In genomic region chr18:23949863-23950262, GRCh38 we compare ENCODE assay signal across 29 cellular contexts.
"Had no signal": no experiment of that assay in that cellular context is flagged by ENCODE, and none has a peak within 500 bp of the region (broad histone marks: within the 10 kb centered on the region; RNA-seq: fewer than 3 reads in every experiment).

No MANE protein-coding gene starts in this region.

- H3K9me3 ChIP-seq: adrenal gland, ascending aorta, colonic mucosa, gastrocnemius medialis, ovary, right lobe of liver, testis, transverse colon, uterus had no signal

- ATAC-seq: activated CD8-positive, alpha-beta memory T cell treated with anti-CD3 and anti-CD28 coated beads, Interleukin-2, amount 10 ng/mL, durations not matched to agents 7 days and 5 days; activated CD8-positive, alpha-beta T cell treated with anti-CD3 and anti-CD28 coated beads for 36 hours; gastrocnemius medialis; left cardiac atrium; left ventricle myocardium superior; right lobe of liver; stimulated activated naive CD8-positive, alpha-beta T cell treated with anti-CD3 and anti-CD28 coated beads, Interleukin-15, Interleukin-2, amounts not matched to agents 100 U/mL and 50 U/mL, for 24 hours had no signal

- H3K27ac ChIP-seq: adrenal gland, ascending aorta, cardiac muscle cell, colonic mucosa, gastrocnemius medialis, ovary, right lobe of liver, testis, transverse colon, uterus had no signal

- H3K4me1 ChIP-seq: adrenal gland, ascending aorta, colonic mucosa, gastrocnemius medialis, right lobe of liver, testis, transverse colon, uterus had no signal

- FAIRE-seq: keratinocyte had no signal

- H3K36me3 ChIP-seq: adrenal gland, ascending aorta, cardiac muscle cell, colonic mucosa, gastrocnemius medialis, ovary, right lobe of liver, transverse colon, uterus had no signal

- H3K4me3 ChIP-seq: adrenal gland, ascending aorta, cardiac muscle cell, colonic mucosa, dorsolateral prefrontal cortex, gastrocnemius medialis, ovary, right lobe of liver, testis, transverse colon, uterus had no signal

- DNase-seq: activated CD4-positive, alpha-beta T cell treated with anti-CD3 and anti-CD28 coated beads for 1 hour; activated CD4-positive, alpha-beta T cell treated with anti-CD3 and anti-CD28 coated beads, Interleukin-2, amount 10 ng/mL, durations not matched to agents 7 days and 5 days; activated CD8-positive, alpha-beta memory T cell treated with anti-CD3 and anti-CD28 coated beads, Interleukin-2, amount 10 ng/mL, durations not matched to agents 7 days and 5 days; activated CD8-positive, alpha-beta T cell treated with anti-CD3 and anti-CD28 coated beads for 36 hours; activated effector memory CD4-positive, alpha-beta T cell treated with anti-CD3 and anti-CD28 coated beads, Interleukin-2, amount 50 U/mL, for 16 hours; activated naive CD4-positive, alpha-beta T cell treated with anti-CD3 and anti-CD28 coated beads for 36 hours; activated naive CD8-positive, alpha-beta T cell treated with anti-CD3 and anti-CD28 coated beads for 36 hours; activated T-cell treated with anti-CD3 and anti-CD28 coated beads for 4 hours; adrenal gland; cerebellar nuclear complex; colonic mucosa; dorsolateral prefrontal cortex; effector memory CD4-positive, alpha-beta T cell; erythroblast; gastrocnemius medialis; glutamatergic neuron; left cardiac atrium; left ventricle myocardium superior; ovary; right lobe of liver; stimulated activated CD4-positive, alpha-beta T cell treated with anti-CD3 and anti-CD28 coated beads, Interleukin-2, amount 100 ng/mL, for 48 hours; stimulated activated naive CD8-positive, alpha-beta T cell treated with anti-CD3 and anti-CD28 coated beads, Interleukin-15, Interleukin-2, amounts not matched to agents 100 U/mL and 50 U/mL, for 24 hours; T-helper 2 cell; testis; transverse colon; uterus had no signal

- H3K27me3 ChIP-seq: adrenal gland, ascending aorta, cardiac muscle cell, colonic mucosa, dorsolateral prefrontal cortex, gastrocnemius medialis, ovary, right lobe of liver, testis, transverse colon, uterus had no signal
